Comparison of ENCODE assay signal across 8 cellular contexts in genomic region chr9:114551750-114552685, GRCh38. TPM values are rescaled to one million over a fixed set of nuclear protein-coding genes. Genes with fewer than 3 reads are reported as not detected.
DNase-seq lines count a peak whose midpoint lies in the region; ATAC-seq and FAIRE-seq lines count a peak whose summit lies in the region.

No MANE protein-coding gene starts in this region.

- no peak for ATAC-seq in HG02610 (IDR thresholded peaks at IDR 0.05; ENCODE audit: unreplicated experiment)

- peak; percentile 9 for DNase-seq in G401 (ENCODE audit: low spot score)
- peak; percentile 47 for DNase-seq in RPMI8226
- peak; percentile 94 for DNase-seq in fibroblast of the conjunctiva (ENCODE audit: low read depth)
- DNase-seq in retina, result peak; percentile 50
- DNase-seq in SHP77 treated with DMSO at 0.1 percent for 48 hours (lab: John Stamatoyannopoulos, UW), result no peak
- no peak for DNase-seq in activated CD4-positive, alpha-beta T cell treated with anti-CD3 and anti-CD28 coated beads, Interleukin-2, amount 50 U/mL, for 4 hours
- no peak for DNase-seq in GM19239 (ENCODE audit: insufficient read length, low spot score)

- in situ Hi-C loops in G401 (cut with HindIII; ENCODE audit: low sequenced_read_pairs), result no loop called here

- FAIRE-seq in GM19239 (lab: Jason Lieb, UNC), result no peak

RNA-seq across cellular contexts. Expression of gene ATP6V1G1, which starts 35.6 kb away (rescaled TPM):
- 235 and 237 TPM in 2 replicates for total RNA-seq in G401 (2014; rRNA removed; shearing (Covaris generic))

RNA-seq across cellular contexts. Expression of gene WHRN, which starts 46.7 kb away (rescaled TPM):
- 4.7 and 7.2 TPM in 2 replicates for total RNA-seq in G401 (2014; rRNA removed; shearing (Covaris generic))

RNA-seq across cellular contexts. Expression of gene TMEM268, which starts 59.1 kb away (rescaled TPM):
- 16.4 and 22.2 TPM in 2 replicates for total RNA-seq in G401 (2014; rRNA removed; shearing (Covaris generic))

Comparison
In these comparisons a context has a peak if more than half of its experiments do, and no peak if none do; other contexts are left out.
1. DNase-seq: peak in G401 (single experiment), RPMI8226 (single experiment), fibroblast of the conjunctiva (single experiment) and retina (single experiment); none in SHP77 treated with DMSO at 0.1 percent for 48 hours (single experiment), activated CD4-positive, alpha-beta T cell treated with anti-CD3 and anti-CD28 coated beads, Interleukin-2, amount 50 U/mL, for 4 hours (0 of 2) and GM19239 (single experiment).